ENCODE assay signal across 1 cellular context in the genomic region with DNA sequence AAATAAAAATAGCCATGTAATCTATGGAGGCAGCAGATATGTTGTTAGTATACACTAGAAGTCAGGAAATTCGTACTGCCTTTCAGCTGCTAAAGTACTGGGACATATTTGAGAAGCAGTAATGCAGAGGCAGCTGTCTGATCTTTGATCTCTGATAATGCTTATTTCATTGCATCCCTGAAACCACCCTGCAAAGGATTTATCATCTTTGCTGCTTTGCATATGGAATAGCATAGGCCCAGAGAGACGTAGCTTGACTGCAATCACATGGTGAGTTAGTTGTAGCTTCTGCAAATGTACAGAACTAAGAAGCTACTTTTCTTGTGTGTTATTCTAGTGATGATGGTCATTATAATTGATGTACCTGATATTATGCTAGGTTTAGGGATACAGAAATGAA.
TF ChIP-seq lines count a peak whose summit lies in the region.

No MANE protein-coding gene starts in this region.

TF ChIP-seq in WTC11, 78 proteins besides CTCF, POLR2A, EP300 and RAD21 (continued from another document):
- TF ChIP-seq, protein P1, sequence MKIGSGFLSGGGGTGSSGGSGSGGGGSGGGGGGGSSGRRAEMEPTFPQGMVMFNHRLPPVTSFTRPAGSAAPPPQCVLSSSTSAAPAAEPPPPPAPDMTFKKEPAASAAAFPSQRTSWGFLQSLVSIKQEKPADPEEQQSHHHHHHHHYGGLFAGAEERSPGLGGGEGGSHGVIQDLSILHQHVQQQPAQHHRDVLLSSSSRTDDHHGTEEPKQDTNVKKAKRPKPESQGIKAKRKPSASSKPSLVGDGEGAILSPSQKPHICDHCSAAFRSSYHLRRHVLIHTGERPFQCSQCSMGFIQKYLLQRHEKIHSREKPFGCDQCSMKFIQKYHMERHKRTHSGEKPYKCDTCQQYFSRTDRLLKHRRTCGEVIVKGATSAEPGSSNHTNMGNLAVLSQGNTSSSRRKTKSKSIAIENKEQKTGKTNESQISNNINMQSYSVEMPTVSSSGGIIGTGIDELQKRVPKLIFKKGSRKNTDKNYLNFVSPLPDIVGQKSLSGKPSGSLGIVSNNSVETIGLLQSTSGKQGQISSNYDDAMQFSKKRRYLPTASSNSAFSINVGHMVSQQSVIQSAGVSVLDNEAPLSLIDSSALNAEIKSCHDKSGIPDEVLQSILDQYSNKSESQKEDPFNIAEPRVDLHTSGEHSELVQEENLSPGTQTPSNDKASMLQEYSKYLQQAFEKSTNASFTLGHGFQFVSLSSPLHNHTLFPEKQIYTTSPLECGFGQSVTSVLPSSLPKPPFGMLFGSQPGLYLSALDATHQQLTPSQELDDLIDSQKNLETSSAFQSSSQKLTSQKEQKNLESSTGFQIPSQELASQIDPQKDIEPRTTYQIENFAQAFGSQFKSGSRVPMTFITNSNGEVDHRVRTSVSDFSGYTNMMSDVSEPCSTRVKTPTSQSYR (CRISPR knock-in tag; IDR thresholded peaks at IDR 0.05): no peak
- TF ChIP-seq SMAD3 (CRISPR knock-in tag; IDR thresholded peaks at IDR 0.05; ENCODE audit: borderline replicate concordance): no peak
- no peak for TF ChIP-seq NFE2L1 (CRISPR knock-in tag; IDR thresholded peaks at IDR 0.05)
- TF ChIP-seq SMAD4 (CRISPR knock-in tag; IDR thresholded peaks at IDR 0.05): no peak
- TF ChIP-seq, protein P2, sequence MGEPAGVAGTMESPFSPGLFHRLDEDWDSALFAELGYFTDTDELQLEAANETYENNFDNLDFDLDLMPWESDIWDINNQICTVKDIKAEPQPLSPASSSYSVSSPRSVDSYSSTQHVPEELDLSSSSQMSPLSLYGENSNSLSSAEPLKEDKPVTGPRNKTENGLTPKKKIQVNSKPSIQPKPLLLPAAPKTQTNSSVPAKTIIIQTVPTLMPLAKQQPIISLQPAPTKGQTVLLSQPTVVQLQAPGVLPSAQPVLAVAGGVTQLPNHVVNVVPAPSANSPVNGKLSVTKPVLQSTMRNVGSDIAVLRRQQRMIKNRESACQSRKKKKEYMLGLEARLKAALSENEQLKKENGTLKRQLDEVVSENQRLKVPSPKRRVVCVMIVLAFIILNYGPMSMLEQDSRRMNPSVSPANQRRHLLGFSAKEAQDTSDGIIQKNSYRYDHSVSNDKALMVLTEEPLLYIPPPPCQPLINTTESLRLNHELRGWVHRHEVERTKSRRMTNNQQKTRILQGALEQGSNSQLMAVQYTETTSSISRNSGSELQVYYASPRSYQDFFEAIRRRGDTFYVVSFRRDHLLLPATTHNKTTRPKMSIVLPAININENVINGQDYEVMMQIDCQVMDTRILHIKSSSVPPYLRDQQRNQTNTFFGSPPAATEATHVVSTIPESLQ (CRISPR knock-in tag; IDR thresholded peaks at IDR 0.05): no peak
- TF ChIP-seq, protein P3, sequence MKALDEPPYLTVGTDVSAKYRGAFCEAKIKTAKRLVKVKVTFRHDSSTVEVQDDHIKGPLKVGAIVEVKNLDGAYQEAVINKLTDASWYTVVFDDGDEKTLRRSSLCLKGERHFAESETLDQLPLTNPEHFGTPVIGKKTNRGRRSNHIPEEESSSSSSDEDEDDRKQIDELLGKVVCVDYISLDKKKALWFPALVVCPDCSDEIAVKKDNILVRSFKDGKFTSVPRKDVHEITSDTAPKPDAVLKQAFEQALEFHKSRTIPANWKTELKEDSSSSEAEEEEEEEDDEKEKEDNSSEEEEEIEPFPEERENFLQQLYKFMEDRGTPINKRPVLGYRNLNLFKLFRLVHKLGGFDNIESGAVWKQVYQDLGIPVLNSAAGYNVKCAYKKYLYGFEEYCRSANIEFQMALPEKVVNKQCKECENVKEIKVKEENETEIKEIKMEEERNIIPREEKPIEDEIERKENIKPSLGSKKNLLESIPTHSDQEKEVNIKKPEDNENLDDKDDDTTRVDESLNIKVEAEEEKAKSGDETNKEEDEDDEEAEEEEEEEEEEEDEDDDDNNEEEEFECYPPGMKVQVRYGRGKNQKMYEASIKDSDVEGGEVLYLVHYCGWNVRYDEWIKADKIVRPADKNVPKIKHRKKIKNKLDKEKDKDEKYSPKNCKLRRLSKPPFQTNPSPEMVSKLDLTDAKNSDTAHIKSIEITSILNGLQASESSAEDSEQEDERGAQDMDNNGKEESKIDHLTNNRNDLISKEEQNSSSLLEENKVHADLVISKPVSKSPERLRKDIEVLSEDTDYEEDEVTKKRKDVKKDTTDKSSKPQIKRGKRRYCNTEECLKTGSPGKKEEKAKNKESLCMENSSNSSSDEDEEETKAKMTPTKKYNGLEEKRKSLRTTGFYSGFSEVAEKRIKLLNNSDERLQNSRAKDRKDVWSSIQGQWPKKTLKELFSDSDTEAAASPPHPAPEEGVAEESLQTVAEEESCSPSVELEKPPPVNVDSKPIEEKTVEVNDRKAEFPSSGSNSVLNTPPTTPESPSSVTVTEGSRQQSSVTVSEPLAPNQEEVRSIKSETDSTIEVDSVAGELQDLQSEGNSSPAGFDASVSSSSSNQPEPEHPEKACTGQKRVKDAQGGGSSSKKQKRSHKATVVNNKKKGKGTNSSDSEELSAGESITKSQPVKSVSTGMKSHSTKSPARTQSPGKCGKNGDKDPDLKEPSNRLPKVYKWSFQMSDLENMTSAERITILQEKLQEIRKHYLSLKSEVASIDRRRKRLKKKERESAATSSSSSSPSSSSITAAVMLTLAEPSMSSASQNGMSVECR (CRISPR knock-in tag; IDR thresholded peaks at IDR 0.05; ENCODE audit: borderline replicate concordance): no peak
